ENCODE assay signal across 8 cellular contexts in genomic region chr4:148216866-148217814, GRCh38.
DNase-seq lines count a peak whose midpoint lies in the region; ATAC-seq, FAIRE-seq and TF ChIP-seq lines count a peak whose summit lies in the region.

No MANE protein-coding gene starts in this region.

- TF ChIP-seq CTCF in smooth muscle cell (IDR thresholded peaks at IDR 0.05; ENCODE audit: borderline replicate concordance, insufficient read depth, poor library complexity, severe bottlenecking) = no peak

- H3K36me3 Mint-ChIP-seq in IgD-negative memory B cell = peaks cover 2% of the 10 kb centered on the region
- peaks cover 4 to 5% of the 10 kb centered on the region in 2 donors for H3K36me3 Mint-ChIP-seq in stimulated activated naive B cell treated with anti-CD40 and anti-IgM and Interleukin-4, amounts not matched to agents 10 μg/mL and 1 μg/mL and 100 μg/mL, for 72 hours

- H3K36me3 ChIP-seq in smooth muscle cell (ENCODE audit: low read depth) = no peaks in the 10 kb centered on the region

- H3K27ac ChIP-seq in smooth muscle cell (ENCODE audit: low read depth) = no peak overlapping the region

- H3K4me2 ChIP-seq in smooth muscle cell = no peak overlapping the region

- no peaks in the 10 kb centered on the region for H3K79me2 ChIP-seq in smooth muscle cell (ENCODE audit: low read depth)

- no peaks in the 10 kb centered on the region for H3K27me3 ChIP-seq in smooth muscle cell (ENCODE audit: low read depth)

- H3K4me3 Mint-ChIP-seq in IgD-negative memory B cell = peak overlapping the region in 3 of 4 donors; percentile 34 to 77 (median 71)
- peak overlapping the region; percentile 39 to 52 for H3K4me3 Mint-ChIP-seq in stimulated activated naive B cell treated with anti-CD40 and anti-IgM and Interleukin-4, amounts not matched to agents 10 μg/mL and 1 μg/mL and 100 μg/mL, for 72 hours

- H3K4me1 Mint-ChIP-seq in IgD-negative memory B cell = peaks cover 13 to 19% (median 17%) of the 10 kb centered on the region in 3 donors
- H3K4me1 Mint-ChIP-seq in stimulated activated naive B cell treated with anti-CD40 and anti-IgM and Interleukin-4, amounts not matched to agents 10 μg/mL and 1 μg/mL and 100 μg/mL, for 72 hours = peaks cover 5 to 13% of the 10 kb centered on the region in 2 donors

- DNase-seq in GM12891 (ENCODE audit: insufficient read length, low spot score) (peak; percentile 4), dermis microvascular lymphatic vessel endothelial cell (ENCODE audit: low read depth in 2 of 2) (peak; percentile 14 to 38), smooth muscle cell (lab: John Stamatoyannopoulos, UW; ENCODE audit: unreplicated experiment) (no peak), mucosa of gallbladder (ENCODE audit: low spot score) (no peak), middle frontal gyrus (ENCODE audit: extremely low spot score, low spot score) (no peak)
- DNase-seq in stimulated activated naive B cell treated with anti-CD40 and anti-IgM and Interleukin-4, amounts not matched to agents 10 μg/mL and 1 μg/mL and 100 μg/mL, for 72 hours = no peak

- H3K9me3 ChIP-seq in smooth muscle cell (replicated peaks; ENCODE audit: low read depth) = no peaks in the 10 kb centered on the region

- no peaks in the 10 kb centered on the region for H3K4me1 ChIP-seq in smooth muscle cell (ENCODE audit: low read depth)

- no peaks in the 10 kb centered on the region for H3F3A ChIP-seq in smooth muscle cell (ENCODE audit: low read depth)

- 88% methylated on average over 5 of the region's 5 CpGs for WGBS in smooth muscle cell (ENCODE audit: low lambda C conversion rate)

- H3K4me3 ChIP-seq in smooth muscle cell = no peak overlapping the region

- H4K20me1 ChIP-seq in smooth muscle cell (ENCODE audit: low read depth) = no peaks in the 10 kb centered on the region

- FAIRE-seq in GM12891 (lab: Jason Lieb, UNC) = no peak

- TF ChIP-seq POLR2A in GM12891 (IDR thresholded peaks at IDR 0.05; ENCODE audit: low read depth, low read length) = no peak

- no peak overlapping the region for H2AFZ ChIP-seq in smooth muscle cell (ENCODE audit: low read depth)

- ATAC-seq in GM21423 (IDR thresholded peaks at IDR 0.05; ENCODE audit: unreplicated experiment) = peak; percentile 96
- ATAC-seq in stimulated activated naive B cell treated with anti-CD40 and anti-IgM and Interleukin-4, amounts not matched to agents 10 μg/mL and 1 μg/mL and 100 μg/mL, for 72 hours (replicated peaks) = peak; percentile 76 to 80

- peaks cover 0 to 1% (median 0%) of the 10 kb centered on the region in 3 donors for H3K9me3 Mint-ChIP-seq in IgD-negative memory B cell
- H3K9me3 Mint-ChIP-seq in stimulated activated naive B cell treated with anti-CD40 and anti-IgM and Interleukin-4, amounts not matched to agents 10 μg/mL and 1 μg/mL and 100 μg/mL, for 72 hours = peaks cover 0 to 2% of the 10 kb centered on the region in 2 donors

- no peaks in the 10 kb centered on the region for H3K27me3 Mint-ChIP-seq in IgD-negative memory B cell
- H3K27me3 Mint-ChIP-seq in stimulated activated naive B cell treated with anti-CD40 and anti-IgM and Interleukin-4, amounts not matched to agents 10 μg/mL and 1 μg/mL and 100 μg/mL, for 72 hours = no peaks in the 10 kb centered on the region

- H3K27ac Mint-ChIP-seq in IgD-negative memory B cell = no peak overlapping the region
- H3K27ac Mint-ChIP-seq in stimulated activated naive B cell treated with anti-CD40 and anti-IgM and Interleukin-4, amounts not matched to agents 10 μg/mL and 1 μg/mL and 100 μg/mL, for 72 hours = peak overlapping the region; percentile 68

- H3K9ac ChIP-seq in smooth muscle cell (ENCODE audit: low read depth) = no peak overlapping the region

TF ChIP-seq in GM12891, 5 proteins besides CTCF, POLR2A, EP300 and RAD21:
- TF ChIP-seq POU2F2 (IDR thresholded peaks at IDR 0.05; ENCODE audit: low read depth, low read length) = no peak
- no peak for TF ChIP-seq PAX5 (IDR thresholded peaks at IDR 0.05; ENCODE audit: insufficient read depth, low read length, severe bottlenecking)
- no peak for TF ChIP-seq SPI1 (IDR thresholded peaks at IDR 0.05; ENCODE audit: low read depth, low read length)
- no peak for TF ChIP-seq TAF1 (IDR thresholded peaks at IDR 0.05; ENCODE audit: low read depth, low read length)
- TF ChIP-seq POLR2AphosphoS5 (IDR thresholded peaks at IDR 0.05; ENCODE audit: low read depth, low read length) = no peak

Comparison
In these comparisons a context has a peak if more than half of its experiments do, and no peak if none do; other contexts are left out.
1. DNase-seq: peak in GM12891 (single experiment) and dermis microvascular lymphatic vessel endothelial cell (2 of 2); none in stimulated activated naive B cell treated with anti-CD40 and anti-IgM and Interleukin-4, amounts not matched to agents 10 μg/mL and 1 μg/mL and 100 μg/mL, for 72 hours (single experiment), smooth muscle cell (single experiment), mucosa of gallbladder (single experiment) and middle frontal gyrus (single experiment).